Comparison of ENCODE assay signal across 20 cellular contexts in the genomic region with DNA sequence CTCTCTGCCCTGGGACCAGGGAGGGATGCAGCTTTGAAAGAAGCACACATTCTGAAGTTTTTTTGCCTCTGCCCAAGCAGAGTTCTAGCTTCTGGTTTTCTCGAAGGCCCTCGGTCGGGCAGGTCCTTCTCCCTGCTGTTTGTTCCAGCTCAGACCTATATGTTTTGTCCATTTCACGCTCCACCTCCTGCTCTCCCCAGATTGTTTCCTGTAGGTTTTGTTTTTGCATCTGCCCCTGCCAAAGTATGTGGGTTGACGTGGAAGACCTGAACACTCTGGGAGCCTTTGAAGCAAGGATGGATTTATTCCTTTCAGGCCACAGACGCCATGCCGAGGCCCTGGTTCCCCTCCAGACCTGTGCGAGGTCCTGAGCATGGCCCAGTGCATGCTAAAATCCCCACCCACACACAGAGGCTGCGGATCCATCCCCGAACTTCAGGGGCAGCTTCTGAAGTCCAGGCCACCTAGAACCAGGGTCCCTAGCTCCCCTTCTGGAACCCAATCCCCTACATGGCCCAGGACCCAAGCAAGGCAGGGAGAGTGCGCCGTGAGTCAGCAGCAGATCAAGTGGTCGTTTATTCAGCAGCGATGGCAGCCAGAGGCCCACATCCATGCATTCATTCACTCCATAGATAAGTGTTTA.
DNase-seq lines count a peak whose midpoint lies in the region; ATAC-seq and TF ChIP-seq lines count a peak whose summit lies in the region.
"Had no signal": no experiment of that assay in that cellular context is flagged by ENCODE, and none has a peak within 500 bp of the region (broad histone marks: within the 10 kb centered on the region; RNA-seq: fewer than 3 reads in every experiment).

No MANE protein-coding gene starts in this region.

- no peak for ATAC-seq in HG02973 (IDR thresholded peaks at IDR 0.05; ENCODE audit: unreplicated experiment)
- ATAC-seq in HG03521 (IDR thresholded peaks at IDR 0.05; ENCODE audit: unreplicated experiment): no peak
- ATAC-seq: activated CD4-positive, CD25-positive, alpha-beta regulatory T cell treated with anti-CD3 and anti-CD28 coated beads, Interleukin-2, amount 50 U/mL, for 24 hours; activated CD8-positive, alpha-beta T cell treated with anti-CD3 and anti-CD28 coated beads for 36 hours had no signal

- DNase-seq in SJCRH30: peak in 1 of 2 experiments; percentile 57
- DNase-seq in right atrium auricular region (ENCODE audit: low spot score): no peak
- no peak for DNase-seq in prostate gland (ENCODE audit: low spot score)
- DNase-seq in DMS153 (lab: John Stamatoyannopoulos, UW): no peak
- DNase-seq in NCI-H510A treated with DMSO at 0.1 percent for 48 hours (lab: John Stamatoyannopoulos, UW): no peak
- DNase-seq: activated CD8-positive, alpha-beta T cell treated with anti-CD3 and anti-CD28 coated beads for 36 hours; activated naive CD4-positive, alpha-beta T cell; adrenal gland; CD4-positive, CD25-positive, alpha-beta regulatory T cell; immature natural killer cell; KBM-7; MM.1S; NCI-H1436 treated with DMSO at 0.1 percent for 48 hours; NCI-H82 had no signal

- no peak overlapping the region for H3K9ac ChIP-seq in BLaER1

- H3K27me3 ChIP-seq in BLaER1 (no peaks in the 10 kb centered on the region), SJCRH30 (no peaks in the 10 kb centered on the region), right atrium auricular region (no peaks in the 10 kb centered on the region), prostate gland (replicated peaks; ENCODE audit: insufficient read depth) (no peaks in the 10 kb centered on the region)
- H3K27me3 ChIP-seq: adrenal gland, hepatocyte, suprapubic skin had no signal

- no peak for TF ChIP-seq POLR2A in prostate gland (IDR thresholded peaks at IDR 0.05)

- H3K4me2 ChIP-seq in BLaER1: peak overlapping the region; percentile 53
- H3K4me2 ChIP-seq: hepatocyte had no signal

- H3K4me3 ChIP-seq in BLaER1 (no peak overlapping the region), SJCRH30 (no peak overlapping the region), right atrium auricular region (no peak overlapping the region), prostate gland (no peak overlapping the region)
- H3K4me3 ChIP-seq: adrenal gland, hepatocyte, suprapubic skin had no signal

- no peaks in the 10 kb centered on the region for H3K36me3 ChIP-seq in BLaER1
- no peaks in the 10 kb centered on the region; the same call in 1 of the 2 replicates for H3K36me3 ChIP-seq in SJCRH30
- no peaks in the 10 kb centered on the region for H3K36me3 ChIP-seq in right atrium auricular region
- H3K36me3 ChIP-seq in prostate gland: no peaks in the 10 kb centered on the region
- H3K36me3 ChIP-seq: adrenal gland, suprapubic skin had no signal

- H3K9me3 ChIP-seq in BLaER1: no peaks in the 10 kb centered on the region
- no peaks in the 10 kb centered on the region for H3K9me3 ChIP-seq in SJCRH30 (replicated peaks)
- no peaks in the 10 kb centered on the region for H3K9me3 ChIP-seq in right atrium auricular region
- H3K9me3 ChIP-seq in prostate gland: no peaks in the 10 kb centered on the region
- H3K9me3 ChIP-seq: adrenal gland, suprapubic skin had no signal

- intact Hi-C loops in prostate gland (cut with DNase I): no loop called here

- H3K27ac ChIP-seq in BLaER1 (no peak overlapping the region), SJCRH30 (peak overlapping the region; percentile 37), right atrium auricular region (peak overlapping the region; percentile 29 to 51), prostate gland (peak overlapping the region; percentile 10 to 28)
- H3K27ac ChIP-seq: hepatocyte, suprapubic skin had no signal

- H3K4me1 ChIP-seq in BLaER1 (peaks cover 26% of the 10 kb centered on the region), SJCRH30 (peaks cover 43% of the 10 kb centered on the region), right atrium auricular region (peaks cover 0 to 41% of the 10 kb centered on the region in 2 donors), prostate gland (replicated peaks) (peaks cover 5% of the 10 kb centered on the region)

- TF ChIP-seq CTCF in right atrium auricular region (IDR thresholded peaks at IDR 0.05): no peak
- TF ChIP-seq CTCF in prostate gland (IDR thresholded peaks at IDR 0.05): no peak

- no peaks in the 10 kb centered on the region; the same call in 1 of the 2 replicates for H4K20me1 ChIP-seq in BLaER1

- 80% methylated on average over 14 of the region's 14 CpGs for WGBS in prostate gland
